ENCODE assay signal across 10 cellular contexts in the genomic region with DNA sequence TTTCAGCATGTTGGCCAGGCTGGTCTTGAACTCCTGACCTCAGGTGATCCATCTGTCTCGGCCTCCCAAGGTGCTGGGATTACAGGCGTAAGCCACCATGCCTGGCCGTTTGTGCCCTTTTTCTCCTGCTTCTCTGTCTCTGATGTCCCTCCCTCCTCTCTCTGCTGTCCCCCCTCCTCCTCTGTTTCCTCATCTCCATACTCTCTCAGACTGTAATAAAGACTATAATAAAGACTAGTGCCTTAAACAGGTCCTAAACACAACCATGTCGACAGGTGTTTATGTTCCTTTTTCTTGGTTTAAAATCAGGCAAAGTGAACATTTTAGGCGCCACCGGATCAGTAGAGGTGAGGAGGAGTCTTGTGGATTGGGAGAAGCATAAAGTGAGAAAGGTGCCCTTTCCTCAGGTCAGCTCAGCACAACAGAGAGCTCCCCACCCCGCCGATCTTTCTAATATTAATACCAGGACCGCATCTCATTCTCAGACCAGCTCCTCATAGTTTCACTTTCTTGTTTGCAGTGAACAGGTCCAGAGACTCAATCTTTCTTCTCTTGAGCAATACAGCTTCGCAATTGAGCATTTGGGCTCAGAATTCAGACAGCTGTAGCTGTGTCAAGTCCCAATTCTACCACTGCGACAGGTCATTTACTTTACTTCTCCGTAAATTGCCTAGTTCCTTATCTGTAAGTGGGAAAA. TPM values are rescaled to one million over a fixed set of nuclear protein-coding genes. Genes with fewer than 3 reads are reported as not detected.
DNase-seq lines count a peak whose midpoint lies in the region; ATAC-seq, FAIRE-seq and TF ChIP-seq lines count a peak whose summit lies in the region.
"Had no signal": no experiment of that assay in that cellular context is flagged by ENCODE, and none has a peak within 500 bp of the region (broad histone marks: within the 10 kb centered on the region; RNA-seq: fewer than 3 reads in every experiment).

No MANE protein-coding gene starts in this region.

- H3K36me3 ChIP-seq in pancreas, result no peaks in the 10 kb centered on the region
- H3K36me3 ChIP-seq in left ventricle myocardium inferior, result no peaks in the 10 kb centered on the region

- no peak for FAIRE-seq in pancreas (lab: Jason Lieb, UNC)
- FAIRE-seq: A204.1 had no signal

- peak; percentile 80 for ATAC-seq in HG02970 (IDR thresholded peaks at IDR 0.05; ENCODE audit: low FRiP score, unreplicated experiment)
- peak; percentile 35 to 84 (median 80) for ATAC-seq in pancreas

- no peaks in the 10 kb centered on the region for H3K9me3 ChIP-seq in pancreas
- no peaks in the 10 kb centered on the region for H3K9me3 ChIP-seq in left ventricle myocardium inferior (replicated peaks)

- no peak for TF ChIP-seq CTCF in pancreas (IDR thresholded peaks at IDR 0.05)
- TF ChIP-seq CTCF in left ventricle myocardium inferior (IDR thresholded peaks at IDR 0.05; ENCODE audit: borderline replicate concordance), result no peak

- WGBS in pancreas, 2 donors, result 13 to 28% methylated on average over 12 of the region's 12 CpGs

- H3K27ac ChIP-seq in pancreas (peak overlapping the region in 1 of 4 donors; percentile 17), left ventricle myocardium inferior (replicated peaks) (no peak overlapping the region)

- H3K4me1 ChIP-seq in pancreas, result no peaks in the 10 kb centered on the region
- no peaks in the 10 kb centered on the region for H3K4me1 ChIP-seq in left ventricle myocardium inferior

- intact Hi-C loops in pancreas (cut with DNase I) (no loop called here), left ventricle myocardium inferior (cut with micrococcal nuclease) (no loop called here)

- H3K4me3 ChIP-seq in pancreas (peak overlapping the region in 2 of 4 donors; percentile 32 to 42), left ventricle myocardium inferior (no peak overlapping the region)

- peak; percentile 37 for DNase-seq in DMS79 treated with DMSO at 0.1 percent for 48 hours (lab: John Stamatoyannopoulos, UW)
- no peak for DNase-seq in DMS79 (lab: John Stamatoyannopoulos, UW)
- DNase-seq in RPMI8226, result peak; percentile 46
- DNase-seq in pancreas, result no peak
- no peak for DNase-seq in left ventricle myocardium inferior
- DNase-seq in effector CD4-positive, alpha-beta T cell, result no peak
- DNase-seq in germinal center (ENCODE audit: low spot score), result no peak

- H3K27me3 ChIP-seq in pancreas (peaks cover 0 to 4% (median 0%) of the 10 kb centered on the region in 4 donors), left ventricle myocardium inferior (ENCODE audit: low read depth) (peaks cover 53% of the 10 kb centered on the region)

RNA-seq across cellular contexts. Expression of gene TIMM21, which starts 23.7 kb away (rescaled TPM):
- 10 to 100 TPM in 3 of 6 donors, 1 to 10 TPM in 3; 6.0 to 13.3 (median 10.0) TPM for total RNA-seq in pancreas
- 10 to 100 TPM in 1 of 2 donors, 1 to 10 TPM in 1; 7.5 to 14.3 TPM for polyA plus RNA-seq in pancreas
- 172 TPM for total RNA-seq in left ventricle myocardium inferior

RNA-seq across cellular contexts. Expression of gene FBXO15, which starts 24.4 kb away (rescaled TPM):
- total RNA-seq in pancreas (1 to 10 TPM in 1 of 6 donors, under 1 TPM in 5; 0.37 to 2.5 (median 0.71) TPM), left ventricle myocardium inferior (not detected)
- 1 to 10 TPM; 1.3 to 7.1 TPM for polyA plus RNA-seq in pancreas
- total RNA-seq: pulmonary artery endothelial cell had no signal

Comparison
In these comparisons a context has a peak if more than half of its experiments do, and no peak if none do; other contexts are left out.
1. DNase-seq: peak in DMS79 treated with DMSO at 0.1 percent for 48 hours (single experiment) and RPMI8226 (single experiment); none in DMS79 (single experiment), pancreas (0 of 6), left ventricle myocardium inferior (single experiment), effector CD4-positive, alpha-beta T cell (single experiment) and germinal center (single experiment).
2. RNA of gene TIMM21, which starts 23.7 kb away (total RNA-seq): 172 TPM in left ventricle myocardium inferior (single experiment); 6.0 to 13.3 TPM in pancreas; every median in the first group is over 10 times any median in the second.